Comparison of ENCODE assay signal across 4 cellular contexts in the genomic region with DNA sequence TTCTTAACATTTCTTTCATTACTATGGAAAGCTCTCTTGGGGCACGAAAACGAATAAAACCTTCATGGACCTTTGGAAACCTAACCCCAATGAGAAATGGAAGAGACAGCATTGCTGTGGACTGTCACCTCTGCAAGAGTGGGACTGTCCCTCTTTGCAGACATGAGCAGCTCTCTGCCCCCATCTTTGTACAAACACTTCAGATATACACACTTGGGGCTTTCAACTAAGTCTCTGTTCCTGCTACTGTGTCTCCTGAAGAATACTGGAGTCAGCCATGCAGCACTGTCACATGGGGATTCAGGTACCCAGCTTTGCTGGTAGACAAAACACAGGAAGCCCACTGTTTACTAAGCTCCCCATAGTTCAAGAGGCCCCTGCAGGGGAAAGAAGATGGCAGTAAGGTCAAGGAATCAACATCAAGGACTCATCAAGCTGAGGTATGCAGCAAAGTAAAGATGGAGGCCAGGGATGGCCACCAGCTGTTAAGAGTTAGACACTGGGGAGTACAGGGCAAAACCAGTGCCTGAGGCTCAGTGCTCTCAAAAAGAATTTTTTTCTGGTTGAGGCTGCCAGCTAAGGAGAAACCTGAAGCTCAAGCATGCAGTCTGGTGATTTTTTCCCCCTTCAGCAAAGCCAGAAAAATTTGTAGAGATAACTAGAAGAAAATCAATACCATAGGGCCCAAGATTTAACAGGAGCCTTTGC. TPM values are rescaled to one million over a fixed set of nuclear protein-coding genes. Genes with fewer than 3 reads are reported as not detected.
"Had no signal": no experiment of that assay in that cellular context is flagged by ENCODE, and none has a peak within 500 bp of the region (broad histone marks: within the 10 kb centered on the region; RNA-seq: fewer than 3 reads in every experiment).

No MANE protein-coding gene starts in this region.

RNA-seq across cellular contexts. Expression of gene FAM72D, which starts 31.7 kb away (rescaled TPM):
- total RNA-seq: gastrocnemius medialis, left ventricle myocardium superior, mononuclear cell, psoas muscle had no signal
